In genomic region chr20:35600176-35600995, GRCh38 we compare ENCODE assay signal across 8 cellular contexts. TPM values are rescaled to one million over a fixed set of nuclear protein-coding genes. Genes with fewer than 3 reads are reported as not detected.
DNase-seq lines count a peak whose midpoint lies in the region; ATAC-seq and TF ChIP-seq lines count a peak whose summit lies in the region.
"Had no signal": no experiment of that assay in that cellular context is flagged by ENCODE, and none has a peak within 500 bp of the region (broad histone marks: within the 10 kb centered on the region; RNA-seq: fewer than 3 reads in every experiment).

No MANE protein-coding gene starts in this region.

- peaks cover 43% of the 10 kb centered on the region for H3K27me3 ChIP-seq in HUES48 (ENCODE audit: control insufficient read depth, insufficient read depth, low read length)
- no peaks in the 10 kb centered on the region for H3K27me3 ChIP-seq in breast epithelium

- H3K9ac ChIP-seq in HUES48 (ENCODE audit: low read depth, low read length): no peak overlapping the region

- H3K36me3 ChIP-seq in HUES48 (ENCODE audit: control insufficient read depth, insufficient read depth, low read length) (no peaks in the 10 kb centered on the region), breast epithelium (no peaks in the 10 kb centered on the region)

- H3K27ac Mint-ChIP-seq in memory B cell: no peak overlapping the region
- no peak overlapping the region for H3K27ac Mint-ChIP-seq in stimulated activated naive CD8-positive, alpha-beta T cell treated with anti-CD3 and anti-CD28 coated beads, Interleukin-15, amount 100 ng/mL, for 72 hours

- no peak for TF ChIP-seq POLR2A in breast epithelium (IDR thresholded peaks at IDR 0.05)

- H3K4me3 ChIP-seq in HUES48 (ENCODE audit: low read depth, low read length) (peak overlapping the region; percentile 65), breast epithelium (peak overlapping the region; percentile 43 to 77 (median 53))

- peaks cover 9% of the 10 kb centered on the region for H3K4me1 Mint-ChIP-seq in memory B cell
- peaks cover 27% of the 10 kb centered on the region for H3K4me1 Mint-ChIP-seq in stimulated activated naive CD8-positive, alpha-beta T cell treated with anti-CD3 and anti-CD28 coated beads, Interleukin-15, amount 100 ng/mL, for 72 hours

- no peaks in the 10 kb centered on the region for H3K9me3 Mint-ChIP-seq in memory B cell
- H3K9me3 Mint-ChIP-seq in stimulated activated naive CD8-positive, alpha-beta T cell treated with anti-CD3 and anti-CD28 coated beads, Interleukin-15, amount 100 ng/mL, for 72 hours: no peaks in the 10 kb centered on the region

- no peaks in the 10 kb centered on the region for H3K9me3 ChIP-seq in HUES48 (ENCODE audit: control insufficient read depth, insufficient read depth, low read length)
- no peaks in the 10 kb centered on the region for H3K9me3 ChIP-seq in breast epithelium

- H3K27ac ChIP-seq in HUES48 (ENCODE audit: low read depth, low read length) (no peak overlapping the region), breast epithelium (no peak overlapping the region)

- intact Hi-C loops in breast epithelium (cut with DNase I; ENCODE audit: low total_unique reads): no loop called here

- H3K4me3 Mint-ChIP-seq in memory B cell: peak overlapping the region; percentile 78
- H3K4me3 Mint-ChIP-seq in stimulated activated naive CD8-positive, alpha-beta T cell treated with anti-CD3 and anti-CD28 coated beads, Interleukin-15, amount 100 ng/mL, for 72 hours: peak overlapping the region; percentile 73 to 80

- H3K27me3 Mint-ChIP-seq in memory B cell: peaks cover 6% of the 10 kb centered on the region
- peaks cover 62% of the 10 kb centered on the region for H3K27me3 Mint-ChIP-seq in stimulated activated naive CD8-positive, alpha-beta T cell treated with anti-CD3 and anti-CD28 coated beads, Interleukin-15, amount 100 ng/mL, for 72 hours

- TF ChIP-seq CTCF in breast epithelium (IDR thresholded peaks at IDR 0.05): no peak

- H3K36me3 Mint-ChIP-seq in memory B cell: no peaks in the 10 kb centered on the region

- no peak for ATAC-seq in memory B cell (ENCODE audit: low read depth)
- peak; percentile 4 for ATAC-seq in stimulated activated naive CD8-positive, alpha-beta T cell treated with anti-CD3 and anti-CD28 coated beads, Interleukin-15, amount 100 ng/mL, for 72 hours

- DNase-seq in breast epithelium (ENCODE audit: low spot score in 2 of 2) (no peak), memory B cell (ENCODE audit: low spot score in 2 of 2) (peak in 1 of 2 donors; percentile 38), NCI-H2227 (lab: John Stamatoyannopoulos, UW; ENCODE audit: unreplicated experiment) (no peak), NCI-H345 (lab: John Stamatoyannopoulos, UW) (no peak), epidermal melanocyte (ENCODE audit: insufficient read length, low spot score) (no peak)
- no peak for DNase-seq in stimulated activated naive CD8-positive, alpha-beta T cell treated with anti-CD3 and anti-CD28 coated beads, Interleukin-15, amount 100 ng/mL, for 72 hours
- DNase-seq: NCI-H187 had no signal

- H3K4me1 ChIP-seq in HUES48 (ENCODE audit: control insufficient read depth, insufficient read depth, low read length) (no peaks in the 10 kb centered on the region), breast epithelium (no peaks in the 10 kb centered on the region)

RNA-seq across cellular contexts. Expression of gene SPAG4, which starts 15.2 kb away (rescaled TPM):
- total RNA-seq in breast epithelium: 1 to 10 TPM; 3.4 to 9.2 (median 3.4) TPM

RNA-seq across cellular contexts. Expression of gene ERGIC3, which starts 58.5 kb away (rescaled TPM):
- 100 to 1,000 TPM; 221 to 243 (median 239) TPM for total RNA-seq in breast epithelium
